12 cellular contexts compared by ENCODE assay signal in the genomic region with DNA sequence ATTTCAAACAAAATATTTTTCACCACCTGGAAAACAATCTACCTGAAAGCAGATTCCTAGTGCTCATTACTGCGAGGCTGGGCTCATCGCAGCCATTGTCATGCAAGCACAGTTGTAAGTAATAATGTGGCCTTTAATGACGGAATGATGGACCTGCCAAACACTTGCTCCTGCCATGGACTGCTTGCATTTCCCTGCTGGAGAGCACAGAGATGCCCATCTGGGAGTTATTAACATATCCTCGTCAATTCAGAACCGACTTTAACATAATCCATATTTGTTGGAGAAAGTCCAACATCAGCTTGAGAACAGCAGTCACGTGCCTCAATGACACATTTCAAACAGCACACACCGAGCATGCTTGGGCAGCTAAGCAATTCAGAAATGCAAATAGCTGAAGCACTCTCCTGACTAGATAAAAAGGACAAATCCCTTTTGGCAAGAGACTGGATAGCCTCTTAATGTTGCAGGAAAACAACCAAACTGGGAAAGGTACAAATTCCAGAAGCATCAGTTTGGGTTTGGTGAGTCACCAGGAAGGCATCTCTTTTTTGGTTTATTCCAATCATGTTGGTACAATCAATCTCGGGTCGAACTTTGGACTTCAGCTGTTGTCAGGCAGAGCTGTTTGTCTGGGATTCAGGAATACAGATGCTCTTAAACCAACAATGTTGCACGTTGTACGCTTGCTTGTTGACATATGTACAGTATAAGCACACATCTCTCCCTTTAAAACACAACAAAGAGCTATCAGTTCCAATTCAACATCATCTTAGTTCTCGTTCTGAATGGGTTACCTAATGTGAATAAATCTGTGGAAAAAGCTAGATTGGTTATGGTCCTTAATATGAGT.
DNase-seq lines count a peak whose midpoint lies in the region; ATAC-seq, FAIRE-seq and TF ChIP-seq lines count a peak whose summit lies in the region.
"Had no signal": no experiment of that assay in that cellular context is flagged by ENCODE, and none has a peak within 500 bp of the region (broad histone marks: within the 10 kb centered on the region; RNA-seq: fewer than 3 reads in every experiment).

No MANE protein-coding gene starts in this region.

- peak overlapping the region; percentile 45 for H3K4me2 ChIP-seq in GM23338

- H3K27ac ChIP-seq in GM23338 (ENCODE audit: low read depth): no peak overlapping the region
- H3K27ac ChIP-seq in upper lobe of right lung: no peak overlapping the region

- no peaks in the 10 kb centered on the region for H3F3A ChIP-seq in GM23338 (replicated peaks; ENCODE audit: low read depth)

- peak overlapping the region; percentile 38; the same call in 1 of the 2 replicates for H3K27ac Mint-ChIP-seq in GM23338
- H3K27ac Mint-ChIP-seq in activated naive CD4-positive, alpha-beta T cell treated with anti-CD3 and anti-CD28 coated beads, Interleukin-2, amount 50 U/mL, for 72 hours: no peak overlapping the region

- peaks cover 18% of the 10 kb centered on the region for H3K4me1 Mint-ChIP-seq in GM23338

- no peaks in the 10 kb centered on the region for H4K20me1 ChIP-seq in GM23338 (replicated peaks; ENCODE audit: insufficient read depth)

- H3K79me2 ChIP-seq in GM23338 (replicated peaks; ENCODE audit: insufficient read depth): no peaks in the 10 kb centered on the region

- DNase-seq in GM23338 (ENCODE audit: low spot score) (peak; percentile 41), NCI-H345 (lab: John Stamatoyannopoulos, UW) (peak; percentile 87), bronchial epithelial cell (ENCODE audit: low read depth) (peak; percentile 49), skeletal muscle cell (ENCODE audit: low read depth) (peak; percentile 11), upper lobe of right lung (no peak)
- DNase-seq in activated naive CD4-positive, alpha-beta T cell treated with anti-CD3 and anti-CD28 coated beads, Interleukin-2, amount 50 U/mL, for 72 hours (ENCODE audit: low spot score in 2 of 2): no peak
- DNase-seq: Calu3, KG1 had no signal

- H3K4me3 ChIP-seq in GM23338 (no peak overlapping the region), bronchial epithelial cell (ENCODE audit: low read depth, low read length) (no peak overlapping the region), skeletal muscle cell (ENCODE audit: low read depth, low read length) (no peak overlapping the region), upper lobe of right lung (no peak overlapping the region)
- H3K4me3 ChIP-seq: GM12878 had no signal

- H3K36me3 ChIP-seq in GM23338 (ENCODE audit: insufficient read depth) (no peaks in the 10 kb centered on the region), bronchial epithelial cell (ENCODE audit: control insufficient read depth, insufficient read depth, low read length) (no peaks in the 10 kb centered on the region), upper lobe of right lung (no peaks in the 10 kb centered on the region)

- H3K27me3 Mint-ChIP-seq in GM23338 (ENCODE audit: insufficient read depth, low read depth, poor library complexity): peaks cover 2% of the 10 kb centered on the region

- ATAC-seq in GM23338: peak; percentile 67
- no peak for ATAC-seq in GM18517 (IDR thresholded peaks at IDR 0.05; ENCODE audit: unreplicated experiment)
- no peak for ATAC-seq in upper lobe of right lung
- no peak for ATAC-seq in activated naive CD4-positive, alpha-beta T cell treated with anti-CD3 and anti-CD28 coated beads, Interleukin-2, amount 50 U/mL, for 72 hours
- no peak for ATAC-seq in activated CD4-positive, CD25-positive, alpha-beta regulatory T cell treated with anti-CD3 and anti-CD28 coated beads, Interleukin-2, amount 50 U/mL, for 24 hours
- ATAC-seq: GM12878 had no signal

- peak; percentile 40 for FAIRE-seq in bronchial epithelial cell (lab: Jason Lieb, UNC)
- FAIRE-seq: GM12878, H54 had no signal

- H3K9me3 ChIP-seq in upper lobe of right lung: no peaks in the 10 kb centered on the region

- no peaks in the 10 kb centered on the region for H3K9me2 ChIP-seq in GM23338 (ENCODE audit: insufficient read depth)

- no peaks in the 10 kb centered on the region for H3K9me3 Mint-ChIP-seq in GM23338
- peaks cover 0 to 3% of the 10 kb centered on the region in 2 donors for H3K9me3 Mint-ChIP-seq in activated naive CD4-positive, alpha-beta T cell treated with anti-CD3 and anti-CD28 coated beads, Interleukin-2, amount 50 U/mL, for 72 hours

- no peak overlapping the region; the same call in 2 of the 3 replicates for H3K4me3 Mint-ChIP-seq in GM23338

- intact Hi-C loops in upper lobe of right lung (cut with DNase I): no loop called here

- H2AFZ ChIP-seq in GM23338: no peak overlapping the region

- H3K36me3 Mint-ChIP-seq in GM23338 (ENCODE audit: low read depth): no peaks in the 10 kb centered on the region
- no peaks in the 10 kb centered on the region for H3K36me3 Mint-ChIP-seq in activated naive CD4-positive, alpha-beta T cell treated with anti-CD3 and anti-CD28 coated beads, Interleukin-2, amount 50 U/mL, for 72 hours

- H3K27me3 ChIP-seq in GM23338 (ENCODE audit: insufficient read depth) (no peaks in the 10 kb centered on the region), bronchial epithelial cell (ENCODE audit: control insufficient read depth, insufficient read depth, low read length) (no peaks in the 10 kb centered on the region), upper lobe of right lung (no peaks in the 10 kb centered on the region)

- H3K4me1 ChIP-seq in GM23338 (ENCODE audit: insufficient read depth): peaks cover 31% of the 10 kb centered on the region
- H3K4me1 ChIP-seq in upper lobe of right lung: no peaks in the 10 kb centered on the region

- TF ChIP-seq CTCF in GM23338 (conservative IDR thresholded peaks at IDR 0.05; ENCODE audit: low read depth in 2 of 2) (no peak), bronchial epithelial cell (IDR thresholded peaks at IDR 0.05; ENCODE audit: insufficient read depth, low read length, severe bottlenecking) (no peak), upper lobe of right lung (IDR thresholded peaks at IDR 0.05) (no peak)

TF ChIP-seq in GM23338, 12 proteins besides CTCF, POLR2A, EP300 and RAD21 (continues in another document):
- no peak for TF ChIP-seq ETS1 (IDR thresholded peaks at IDR 0.05)
- no peak for TF ChIP-seq EZH2 (IDR thresholded peaks at IDR 0.05; ENCODE audit: low read depth, unreplicated experiment)
- TF ChIP-seq STAT1 (IDR thresholded peaks at IDR 0.05; ENCODE audit: unreplicated experiment): no peak
- TF ChIP-seq NANOG (IDR thresholded peaks at IDR 0.05; ENCODE audit: borderline replicate concordance): no peak

Comparison
In these comparisons a context has a peak if more than half of its experiments do, and no peak if none do; other contexts are left out.
1. DNase-seq: peak in GM23338 (single experiment), NCI-H345 (single experiment), bronchial epithelial cell (single experiment) and skeletal muscle cell (single experiment); none in upper lobe of right lung (single experiment) and activated naive CD4-positive, alpha-beta T cell treated with anti-CD3 and anti-CD28 coated beads, Interleukin-2, amount 50 U/mL, for 72 hours (0 of 2).